In the genomic region with DNA sequence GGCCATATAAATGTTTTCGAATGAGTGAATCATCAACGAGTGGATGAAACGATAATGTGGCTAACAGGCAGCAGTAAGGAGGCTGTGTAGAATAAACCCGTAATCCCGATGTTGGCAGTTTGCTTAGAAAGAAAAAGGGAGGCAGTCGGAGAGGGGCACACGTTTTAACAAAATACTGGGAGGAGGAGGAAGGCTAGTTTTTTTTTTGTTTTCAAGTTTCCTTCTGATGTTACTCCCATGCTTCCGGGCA, we compare ENCODE assay signal across 8 cellular contexts. TPM values are rescaled to one million over a fixed set of nuclear protein-coding genes. Genes with fewer than 3 reads are reported as not detected.
A peak's percentile ranks its signal among the peaks of the same experiment; 100 is the strongest.
DNase-seq lines count a peak whose midpoint lies in the region; ATAC-seq, FAIRE-seq and TF ChIP-seq lines count a peak whose summit lies in the region.

No MANE protein-coding gene starts in this region.

- DNase-seq in EH (ENCODE audit: low read depth) (peak; percentile 52), Panc1 (ENCODE audit: low read depth, low spot score) (no peak), epithelial cell of prostate (ENCODE audit: low read depth, low spot score) (no peak), pancreas (no peak), midbrain (lab: John Stamatoyannopoulos, UW) (no peak), NCI-H526 treated with DMSO at 0.1 percent for 48 hours (lab: John Stamatoyannopoulos, UW) (no peak)

- no peak for ATAC-seq in Panc1
- ATAC-seq in pancreas = peak; percentile 7 to 26 (median 18)
- no peak for ATAC-seq in HG03108 (IDR thresholded peaks at IDR 0.05; ENCODE audit: unreplicated experiment)
- ATAC-seq in HG02759 (IDR thresholded peaks at IDR 0.05; ENCODE audit: unreplicated experiment) = no peak

- no peaks in the 10 kb centered on the region for H3K9me3 ChIP-seq in Panc1 (ENCODE audit: control insufficient read depth, insufficient read depth, low read depth, low read length)
- no peaks in the 10 kb centered on the region for H3K9me3 ChIP-seq in pancreas

- H3K4me1 ChIP-seq in Panc1 (ENCODE audit: control insufficient read depth, insufficient read depth, low read length) = no peaks in the 10 kb centered on the region; the same call in 1 of the 2 replicates
- peaks cover 0 to 11% (median 0%) of the 10 kb centered on the region in 3 donors for H3K4me1 ChIP-seq in pancreas

- peak overlapping the region; percentile 76 to 85 for H3K4me3 ChIP-seq in Panc1 (ENCODE audit: low read depth in 2 of 2, low read length in 2 of 2)
- H3K4me3 ChIP-seq in pancreas = peak overlapping the region; percentile 72 to 97 (median 84)

- H3K36me3 ChIP-seq in Panc1 (ENCODE audit: control insufficient read depth, insufficient read depth, low read length) (no peaks in the 10 kb centered on the region; the same call in 1 of the 2 replicates), pancreas (no peaks in the 10 kb centered on the region)

- peak overlapping the region; percentile 84 for H3K27ac ChIP-seq in Panc1 (ENCODE audit: low read length)
- H3K27ac ChIP-seq in epithelial cell of prostate = peak overlapping the region; percentile 32
- H3K27ac ChIP-seq in pancreas = peak overlapping the region in 3 of 4 donors; percentile 62 to 72 (median 63)

- WGBS in pancreas, 2 donors = 1 to 2% methylated on average over 8 of the region's 8 CpGs

- TF ChIP-seq CTCF in Panc1 (IDR thresholded peaks at IDR 0.05) = no peak
- TF ChIP-seq CTCF in pancreas (IDR thresholded peaks at IDR 0.05) = no peak

- intact Hi-C loops in Panc1 (cut with micrococcal nuclease; ENCODE audit: unreplicated experiment) (no loop called here), pancreas (cut with DNase I) (no loop called here)

- BruUV-seq in Panc1 (replicated peaks; lab: Mats Ljungman, UMichigan) = no TSS peak

- H3K27me3 ChIP-seq in Panc1 (ENCODE audit: control insufficient read depth, insufficient read depth, low read length) (no peaks in the 10 kb centered on the region), pancreas (no peaks in the 10 kb centered on the region)

- POLR2A ChIA-PET in Panc1 (lab: Charles Lee) = interaction anchor here (0.6 to 0.7 kb wide), 4 partner anchors 8 to 233 kb away, joined by 3 to 5 read pairs (median 4); no protein-coding TSS in a partner anchor

- in situ Hi-C loops in Panc1 (cut with HindIII; ENCODE audit: low pct_unique_long_range_greater_than_20kb, low sequenced_read_pairs) = no loop called here

- CTCF ChIA-PET in Panc1 (lab: Charles Lee) = interaction anchor here (1.0 to 1.1 kb wide), 2 partner anchors 35 to 67 kb away, joined by 3 to 9 read pairs; no protein-coding TSS in a partner anchor

- no peak for FAIRE-seq in pancreas (lab: Jason Lieb, UNC)

RNA-seq across cellular contexts. Expression of a gene that starts 0.5 kb away (rescaled TPM):
- total RNA-seq in Panc1 (2021; ENCODE audit: unreplicated experiment) (72.2 TPM), pancreas (10 to 100 TPM in 1 of 6 donors, 1 to 10 TPM in 5; 5.1 to 10.3 (median 8.2) TPM)
- polyA plus RNA-seq in Panc1 (2012; ENCODE audit: insufficient read length) = 29.7 TPM
- 1 to 10 TPM; 3.3 to 6.5 TPM for polyA plus RNA-seq in pancreas

RNA-seq across cellular contexts. Expression of a gene that starts 33.4 kb away (rescaled TPM):
- total RNA-seq in Panc1 (2021; ENCODE audit: unreplicated experiment) (18.0 TPM), pancreas (100 to 1,000 TPM in 3 of 6 donors, 10 to 100 TPM in 3; 72.3 to 184 (median 99.5) TPM)
- 14.0 TPM for polyA plus RNA-seq in Panc1 (2012; ENCODE audit: insufficient read length)
- 100 to 1,000 TPM in 1 of 2 donors, 10 to 100 TPM in 1; 98.8 to 180 TPM for polyA plus RNA-seq in pancreas

Comparison
In these comparisons a context has a peak if more than half of its experiments do, and no peak if none do; other contexts are left out.
1. ATAC-seq: peak in pancreas (4 of 4); none in Panc1 (single experiment), HG03108 (single experiment) and HG02759 (single experiment).
2. H3K27ac ChIP-seq: peak in every context shown above with its lines; median percentile 84 in Panc1; 63 in pancreas; 32 in epithelial cell of prostate.